ENCODE assay signal across 6 cellular contexts in genomic region chr1:150981177-150981804, GRCh38. TPM values are rescaled to one million over a fixed set of nuclear protein-coding genes. Genes with fewer than 3 reads are reported as not detected.
DNase-seq lines count a peak whose midpoint lies in the region; ATAC-seq, FAIRE-seq and TF ChIP-seq lines count a peak whose summit lies in the region.

No MANE protein-coding gene starts in this region.

- H3K4me3 ChIP-seq in liver (ENCODE audit: low read depth in 1 of 3, low read length in 3 of 3) (no peak overlapping the region), kidney (ENCODE audit: low read length in 2 of 2) (peak overlapping the region in 1 of 2 donors; percentile 42)

- peak overlapping the region; percentile 51 to 63 for H3K27ac ChIP-seq in liver (ENCODE audit: low read depth in 1 of 2, low read length in 2 of 2)
- peak overlapping the region in 1 of 2 donors; percentile 79 for H3K27ac ChIP-seq in kidney (ENCODE audit: low read depth in 2 of 2, low read length in 2 of 2)

- H3K4me1 ChIP-seq in liver (ENCODE audit: control insufficient read depth in 4 of 4, insufficient read depth in 4 of 4, low read length in 3 of 4) (peaks cover 22 to 56% (median 49%) of the 10 kb centered on the region in 4 donors), kidney (ENCODE audit: control insufficient read depth in 1 of 2, insufficient read depth in 1 of 2, low read depth in 1 of 2, low read length in 2 of 2) (peaks cover 42 to 46% of the 10 kb centered on the region in 2 donors)

- H3K36me3 ChIP-seq in liver (ENCODE audit: control insufficient read depth in 4 of 4, insufficient read depth in 3 of 4, low read depth in 1 of 4, low read length in 3 of 4) (peaks cover 0 to 4% (median 3%) of the 10 kb centered on the region in 4 donors), kidney (ENCODE audit: control insufficient read depth in 1 of 2, insufficient read depth in 2 of 2, low read length in 2 of 2) (no peaks in the 10 kb centered on the region)

- FAIRE-seq in kidney (lab: Jason Lieb, UNC) = no peak

- no peak for TF ChIP-seq CTCF in liver (IDR thresholded peaks at IDR 0.05; ENCODE audit: low read depth, low read length, missing input control)
- TF ChIP-seq CTCF in kidney (IDR thresholded peaks at IDR 0.05; ENCODE audit: borderline replicate concordance, extremely low read depth, insufficient read depth) = no peak

- no peak for TF ChIP-seq RAD21 in liver (IDR thresholded peaks at IDR 0.05)

- ATAC-seq in HG03439 (IDR thresholded peaks at IDR 0.05; ENCODE audit: unreplicated experiment) = no peak

- H3K9ac ChIP-seq in liver (ENCODE audit: low read depth in 1 of 2, low read length in 2 of 2) (no peak overlapping the region), kidney (ENCODE audit: low read length in 2 of 2) (no peak overlapping the region)

- intact Hi-C loops in kidney (cut with DNase I) = no loop called here

- H3K27me3 ChIP-seq in liver (ENCODE audit: control insufficient read depth in 4 of 4, insufficient read depth in 4 of 4, low read length in 3 of 4) = no peaks in the 10 kb centered on the region

- WGBS in liver = 58% methylated on average over 6 of the region's 6 CpGs

- H3K9me3 ChIP-seq in liver (ENCODE audit: control insufficient read depth in 4 of 4, low read length in 3 of 4) (no peaks in the 10 kb centered on the region), kidney (ENCODE audit: control insufficient read depth in 1 of 2, low read length in 2 of 2) (no peaks in the 10 kb centered on the region)

- DNase-seq in ELF-1 (ENCODE audit: low read depth, low spot score) (peak; percentile 96), NCI-H345 (lab: John Stamatoyannopoulos, UW) (peak; percentile 97), kidney (no peak), activated gamma-delta T cell (lab: John Stamatoyannopoulos, UW) (no peak)

TF ChIP-seq in liver, 16 proteins besides CTCF, POLR2A, EP300 and RAD21:
- TF ChIP-seq ATF3 (IDR thresholded peaks at IDR 0.05) (peak; percentile 62), FOXA1 (IDR thresholded peaks at IDR 0.05) (no peak), HNF4A (conservative IDR thresholded peaks at IDR 0.05) (no peak), GABPA (IDR thresholded peaks at IDR 0.05 in 1 of 2, conservative IDR thresholded peaks at IDR 0.05 in 1 of 2) (no peak)

RNA-seq across cellular contexts. Expression of gene ANXA9, which starts 0.8 kb away (rescaled TPM):
- total RNA-seq in liver = 10 to 100 TPM; 15.8 to 18.2 TPM
- 10 to 100 TPM in 1 of 2 donors, 1 to 10 TPM in 1; 7.5 to 24.0 TPM for polyA plus RNA-seq in liver
- total RNA-seq in kidney = 3.3 TPM
- 38.5 TPM for polyA plus RNA-seq in kidney (ENCODE audit: insufficient read depth, low read depth, low replicate concordance)

RNA-seq across cellular contexts. Expression of gene CERS2, which starts 6.7 kb away (rescaled TPM):
- total RNA-seq in liver = 100 to 1,000 TPM; 212 to 346 TPM
- 100 to 1,000 TPM; 215 to 340 TPM for polyA plus RNA-seq in liver
- 268 TPM for total RNA-seq in kidney
- polyA plus RNA-seq in kidney (ENCODE audit: insufficient read depth, low read depth, low replicate concordance) = 258 TPM

RNA-seq across cellular contexts. Expression of gene MINDY1, which starts 25.4 kb away (rescaled TPM):
- 10 to 100 TPM in 1 of 2 donors, 1 to 10 TPM in 1; 9.8 to 21.3 TPM for total RNA-seq in liver
- 1 to 10 TPM; 7.3 to 8.3 TPM for polyA plus RNA-seq in liver
- 33.5 TPM for total RNA-seq in kidney
- 35.1 TPM for polyA plus RNA-seq in kidney (ENCODE audit: insufficient read depth, low read depth, low replicate concordance)

RNA-seq across cellular contexts. Expression of gene PRUNE1, which starts 27.0 kb away (rescaled TPM):
- total RNA-seq in liver (1 to 10 TPM; 6.1 to 9.0 TPM), kidney (24.0 TPM)
- polyA plus RNA-seq in liver (10 to 100 TPM in 1 of 2 donors, 1 to 10 TPM in 1; 9.9 to 10.6 TPM), kidney (ENCODE audit: insufficient read depth, low read depth, low replicate concordance) (25.6 TPM)

RNA-seq across cellular contexts. Expression of gene BNIPL, which starts 55.1 kb away (rescaled TPM):
- total RNA-seq in liver (under 1 TPM; 0.09 to 0.84 TPM), kidney (0.54 TPM)
- polyA plus RNA-seq in liver (under 1 TPM; 0.13 to 0.15 TPM), kidney (ENCODE audit: insufficient read depth, low read depth, low replicate concordance) (3.1 TPM)

Comparison
In these comparisons a context has a peak if more than half of its experiments do, and no peak if none do; other contexts are left out.
1. DNase-seq: peak in ELF-1 (single experiment) and NCI-H345 (single experiment); none in kidney (single experiment) and activated gamma-delta T cell (single experiment).